8 cellular contexts compared by ENCODE assay signal in the genomic region with DNA sequence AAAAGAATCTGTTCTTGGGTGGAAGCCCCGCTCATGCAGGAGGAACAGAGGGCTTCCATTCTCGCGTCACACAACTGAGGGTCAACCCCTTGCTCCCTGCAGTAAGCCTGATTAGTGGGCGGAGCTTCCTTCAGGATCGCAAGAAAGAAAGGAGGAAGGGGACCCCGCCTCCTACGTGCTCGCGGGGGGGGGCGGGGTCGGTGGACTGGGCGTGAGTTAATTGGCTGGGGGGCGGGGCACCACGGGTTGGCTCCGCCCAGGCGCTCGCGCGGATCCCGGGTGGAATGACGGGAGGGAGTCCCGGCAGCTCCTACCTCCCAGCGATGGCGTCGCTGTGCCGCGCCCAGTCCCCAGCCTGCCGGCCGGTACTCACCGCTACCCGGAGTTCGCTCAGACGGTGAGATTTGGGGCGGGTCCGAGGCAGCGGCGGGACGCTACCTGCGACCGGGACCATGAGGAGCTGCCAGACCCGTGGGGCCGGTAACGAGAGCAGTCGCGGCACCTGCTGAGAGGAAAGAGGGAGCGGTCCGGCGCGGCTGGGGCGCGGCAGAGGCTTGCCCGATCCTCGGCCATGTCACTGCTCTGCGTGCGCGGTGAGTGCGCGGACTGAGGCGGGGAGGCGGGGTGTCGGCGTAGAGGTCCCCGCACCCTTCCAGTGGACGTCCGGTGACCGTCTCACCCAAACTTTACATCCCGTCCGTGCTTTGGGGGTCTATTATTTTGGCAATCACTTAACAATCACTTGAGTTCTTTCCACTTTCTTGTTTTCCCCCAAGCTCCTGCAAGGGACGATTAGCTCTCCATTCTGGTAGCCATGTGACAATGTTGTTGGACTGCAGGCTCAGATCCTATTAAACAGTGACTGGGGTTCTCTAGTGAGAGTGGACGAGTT. TPM values are rescaled to one million over a fixed set of nuclear protein-coding genes. Genes with fewer than 3 reads are reported as not detected.
A peak's percentile ranks its signal among the peaks of the same experiment; 100 is the strongest.
DNase-seq lines count a peak whose midpoint lies in the region; ATAC-seq and TF ChIP-seq lines count a peak whose summit lies in the region.

A gene (plus strand): TSS at position 297 of the 892 bp plus-strand sequence. CDS start 275 bp downstream, at position 572.

- ATAC-seq in GM19324 (IDR thresholded peaks at IDR 0.05; ENCODE audit: low FRiP score, unreplicated experiment), result peak; percentile 77

- peak within 1 kb of the TSS; percentile 89 for H3K4me3 ChIP-seq in AG09309 (ENCODE audit: control insufficient read depth, low read depth, low read length)

- peak within 1 kb of the TSS; percentile 87 for H3K27ac Mint-ChIP-seq in endothelial cell (ENCODE audit: unreplicated experiment)

- peaks cover 23% of the 10 kb centered on the region for H3K4me1 Mint-ChIP-seq in endothelial cell (ENCODE audit: unreplicated experiment)

- peak; percentile 1 for TF ChIP-seq CTCF in AG09309 (IDR thresholded peaks at IDR 0.05; ENCODE audit: control insufficient read depth, insufficient read depth, low read depth, low read length, missing control alignments)
- TF ChIP-seq CTCF in endothelial cell (IDR thresholded peaks at IDR 0.05; ENCODE audit: unreplicated experiment), result no peak

- peak within 1 kb of the TSS; percentile 98 for H3K4me3 Mint-ChIP-seq in endothelial cell (ENCODE audit: unreplicated experiment)

- H3K36me3 Mint-ChIP-seq in endothelial cell (ENCODE audit: low read depth, unreplicated experiment), result no peaks in the 10 kb centered on the region

- peak; percentile 61 for DNase-seq in AG09309 (ENCODE audit: low read depth)
- DNase-seq in HPDE6-E6E7 (ENCODE audit: extremely low spot score), result peak; percentile 93
- peak; percentile 87 for DNase-seq in NOMO-1 treated with dmso at 0.1 percent for 144 hours (lab: John Stamatoyannopoulos, UW; ENCODE audit: unreplicated experiment)
- DNase-seq in activated T-cell treated with anti-CD3 and anti-CD28 coated beads for 1 hour (ENCODE audit: low read depth), result peak; percentile 69
- peak; percentile 96 for DNase-seq in endothelial cell (ENCODE audit: low spot score)
- DNase-seq in mesenteric fat pad (ENCODE audit: low spot score), result peak; percentile 97
- peak; percentile 45 for DNase-seq in stimulated activated CD8-positive, alpha-beta memory T cell treated with anti-CD3 and anti-CD28 coated beads, Interleukin-12 subunit alpha, Interleukin-12 subunit beta, amount 100 ng/mL, for 4 hours (ENCODE audit: low read depth)

- H3K9me3 Mint-ChIP-seq in endothelial cell (ENCODE audit: unreplicated experiment), result no peaks in the 10 kb centered on the region

- peaks cover 3% of the 10 kb centered on the region for H3K27me3 Mint-ChIP-seq in endothelial cell (ENCODE audit: unreplicated experiment)

RNA-seq across cellular contexts. Expression of the gene that starts here (rescaled TPM):
- 39.9 TPM for total RNA-seq in endothelial cell (ENCODE audit: unreplicated experiment)
- 29.0 TPM for total RNA-seq in mesenteric fat pad

Comparison
In these comparisons a context has a peak if more than half of its experiments do, and no peak if none do; other contexts are left out.
1. Peak in every context shown above with its lines: DNase-seq, ATAC-seq and H3K4me3 ChIP-seq.
2. DNase-seq: peak in every context shown above with its lines; median percentile 97 in mesenteric fat pad; 96 in endothelial cell; 93 in HPDE6-E6E7; 87 in NOMO-1 treated with dmso at 0.1 percent for 144 hours; 69 in activated T-cell treated with anti-CD3 and anti-CD28 coated beads for 1 hour; 61 in AG09309; 45 in stimulated activated CD8-positive, alpha-beta memory T cell treated with anti-CD3 and anti-CD28 coated beads, Interleukin-12 subunit alpha, Interleukin-12 subunit beta, amount 100 ng/mL, for 4 hours.